ENCODE assay signal across 20 cellular contexts in genomic region chr5:31033295-31033694, GRCh38.
A peak's percentile ranks its signal among the peaks of the same experiment; 100 is the strongest.
DNase-seq lines count a peak whose midpoint lies in the region; ATAC-seq and TF ChIP-seq lines count a peak whose summit lies in the region.
"Had no signal": no experiment of that assay in that cellular context is flagged by ENCODE, and none has a peak within 500 bp of the region (broad histone marks: within the 10 kb centered on the region; RNA-seq: fewer than 3 reads in every experiment).

No MANE protein-coding gene starts in this region.

- TF ChIP-seq CTCF in AG09319 (IDR thresholded peaks at IDR 0.05; ENCODE audit: low read depth, low read length) = no peak
- no peak for TF ChIP-seq CTCF in choroid plexus epithelial cell (conservative IDR thresholded peaks at IDR 0.05; ENCODE audit: low read depth, low read length)
- TF ChIP-seq CTCF in OCI-LY7 (conservative IDR thresholded peaks at IDR 0.05; ENCODE audit: low read length) = no peak

- H4K20me1 ChIP-seq in OCI-LY7 (ENCODE audit: insufficient read depth, low read length) = no peaks in the 10 kb centered on the region
- H4K20me1 ChIP-seq: BLaER1 had no signal

- no TSS peak for BruUV-seq in OCI-LY7 (replicated peaks; lab: Mats Ljungman, UMichigan)

- no peaks in the 10 kb centered on the region for H3K4me1 Mint-ChIP-seq in activated naive CD4-positive, alpha-beta T cell treated with anti-CD3 and anti-CD28 coated beads, Interleukin-2, amount 10 ng/mL, durations not matched to agents 7 days and 5 days
- H3K4me1 Mint-ChIP-seq: CD8-positive, alpha-beta memory T cell had no signal

- no peaks in the 10 kb centered on the region for H3K36me3 ChIP-seq in OCI-LY7 (ENCODE audit: insufficient read depth, low read length)
- H3K36me3 ChIP-seq: BLaER1, SJCRH30 had no signal

- DNase-seq in AG09319 (ENCODE audit: extremely low read depth, low read depth) = peak; percentile 68
- peak; percentile 62 for DNase-seq in NCI-H69 (lab: John Stamatoyannopoulos, UW)
- peak; percentile 79 for DNase-seq in choroid plexus epithelial cell (ENCODE audit: low read depth)
- peak; percentile 75 for DNase-seq in iris pigment epithelial cell (ENCODE audit: low read depth)
- DNase-seq in OCI-LY7 (ENCODE audit: low spot score) = no peak
- no peak for DNase-seq in activated naive CD4-positive, alpha-beta T cell treated with anti-CD3 and anti-CD28 coated beads, Interleukin-2, amount 10 ng/mL, durations not matched to agents 7 days and 5 days
- DNase-seq: CD8-positive, alpha-beta memory T cell; GF-D8; H7; Karpas-422; MM.1S; NCI-H1105; NCI-H1694; NCI-H226; NCI-H524 treated with DMSO at 0.1 percent for 48 hours; PC-3; SJCRH30 had no signal

- H3K4me3 Mint-ChIP-seq in activated naive CD4-positive, alpha-beta T cell treated with anti-CD3 and anti-CD28 coated beads, Interleukin-2, amount 10 ng/mL, durations not matched to agents 7 days and 5 days = no peak overlapping the region
- H3K4me3 Mint-ChIP-seq: CD8-positive, alpha-beta memory T cell had no signal

- H3K4me2 ChIP-seq in OCI-LY7 (ENCODE audit: low read length) = no peak overlapping the region
- H3K4me2 ChIP-seq: BLaER1 had no signal

- no peaks in the 10 kb centered on the region for H3K36me3 Mint-ChIP-seq in activated naive CD4-positive, alpha-beta T cell treated with anti-CD3 and anti-CD28 coated beads, Interleukin-2, amount 10 ng/mL, durations not matched to agents 7 days and 5 days
- H3K36me3 Mint-ChIP-seq: CD8-positive, alpha-beta memory T cell had no signal

- POLR2A ChIA-PET in OCI-LY7 (lab: Charles Lee) = no interaction called here

- intact Hi-C loops in OCI-LY7 (cut with micrococcal nuclease; ENCODE audit: unreplicated experiment) = no loop called here

- no peak overlapping the region for H3K27ac ChIP-seq in OCI-LY7 (ENCODE audit: low read depth, low read length, poor library complexity, severe bottlenecking)
- H3K27ac ChIP-seq: BLaER1, SJCRH30 had no signal

- H2AFZ ChIP-seq in OCI-LY7 (ENCODE audit: low read length) = no peak overlapping the region

- H3K27me3 Mint-ChIP-seq in activated naive CD4-positive, alpha-beta T cell treated with anti-CD3 and anti-CD28 coated beads, Interleukin-2, amount 10 ng/mL, durations not matched to agents 7 days and 5 days = no peaks in the 10 kb centered on the region
- H3K27me3 Mint-ChIP-seq: CD8-positive, alpha-beta memory T cell had no signal

- no peaks in the 10 kb centered on the region for H3K9me2 ChIP-seq in OCI-LY7 (ENCODE audit: insufficient read depth, low read length)

- H3K4me1 ChIP-seq in OCI-LY7 (ENCODE audit: insufficient read depth, low read length, poor library complexity, severe bottlenecking) = no peaks in the 10 kb centered on the region
- H3K4me1 ChIP-seq: BLaER1 had no signal

- CTCF ChIA-PET in OCI-LY7 (lab: Charles Lee; ENCODE audit: unreplicated experiment) = no interaction called here
- CTCF ChIA-PET in activated naive CD4-positive, alpha-beta T cell treated with anti-CD3 and anti-CD28 coated beads, Interleukin-2, amount 10 ng/mL, durations not matched to agents 7 days and 5 days (lab: Charles Lee) = no interaction called here

- ATAC-seq in HG02588 (IDR thresholded peaks at IDR 0.05; ENCODE audit: unreplicated experiment) (no peak), GM19351 (IDR thresholded peaks at IDR 0.05; ENCODE audit: unreplicated experiment) (no peak)
- ATAC-seq: PC-3 had no signal

- peaks cover 15% of the 10 kb centered on the region for H3K9me3 Mint-ChIP-seq in activated naive CD4-positive, alpha-beta T cell treated with anti-CD3 and anti-CD28 coated beads, Interleukin-2, amount 10 ng/mL, durations not matched to agents 7 days and 5 days

- no peaks in the 10 kb centered on the region for H3K9me3 ChIP-seq in OCI-LY7 (ENCODE audit: low read length)
- H3K9me3 ChIP-seq: BLaER1, SJCRH30 had no signal

- H3K79me2 ChIP-seq in OCI-LY7 (ENCODE audit: insufficient read depth, low read depth, low read length) = no peaks in the 10 kb centered on the region

- H3K27ac Mint-ChIP-seq in activated naive CD4-positive, alpha-beta T cell treated with anti-CD3 and anti-CD28 coated beads, Interleukin-2, amount 10 ng/mL, durations not matched to agents 7 days and 5 days = no peak overlapping the region
- H3K27ac Mint-ChIP-seq: CD8-positive, alpha-beta memory T cell had no signal

- H3K4me3 ChIP-seq in choroid plexus epithelial cell (ENCODE audit: low read depth, low read length) (no peak overlapping the region), OCI-LY7 (ENCODE audit: low read depth, low read length, poor library complexity, severe bottlenecking) (no peak overlapping the region)
- H3K4me3 ChIP-seq: BLaER1, SJCRH30 had no signal

Comparison
In these comparisons a context has a peak if more than half of its experiments do, and no peak if none do; other contexts are left out.
1. DNase-seq: peak in AG09319 (single experiment), NCI-H69 (single experiment), choroid plexus epithelial cell (single experiment) and iris pigment epithelial cell (single experiment); none in OCI-LY7 (single experiment) and activated naive CD4-positive, alpha-beta T cell treated with anti-CD3 and anti-CD28 coated beads, Interleukin-2, amount 10 ng/mL, durations not matched to agents 7 days and 5 days (single experiment).